10 cellular contexts compared by ENCODE assay signal in genomic region chr5:12119657-12120056, GRCh38.
"Had no signal": no experiment of that assay in that cellular context is flagged by ENCODE, and none has a peak within 500 bp of the region (broad histone marks: within the 10 kb centered on the region; RNA-seq: fewer than 3 reads in every experiment).

No MANE protein-coding gene starts in this region.

- H3K27ac Mint-ChIP-seq: GM23338, H9, HFFc6 had no signal

- H3K9ac ChIP-seq: GM23248 had no signal

- H3K9me3 ChIP-seq: HAP-1 had no signal

- H3K9me3 Mint-ChIP-seq: GM23338, H9 had no signal

- H3K4me3 ChIP-seq: GM23248, GM23338, HAP-1 had no signal

- H3K36me3 ChIP-seq: HAP-1 had no signal

- H3K4me2 ChIP-seq: GM23338 had no signal

- H3K4me1 Mint-ChIP-seq: GM23338, H9 had no signal

- H3K4me3 Mint-ChIP-seq: GM23338, H9, HFFc6 had no signal

- H3K27ac ChIP-seq: GM23248 had no signal

- DNase-seq: GM23248, GOT3, H7, H9, HCEC 1CT, HFFc6 had no signal

- H3K4me1 ChIP-seq: HAP-1 had no signal

- FAIRE-seq: H1, H54 had no signal
